Comparison of ENCODE assay signal across 22 cellular contexts in genomic region chr4:54173281-54173912, GRCh38. TPM values are rescaled to one million over a fixed set of nuclear protein-coding genes. Genes with fewer than 3 reads are reported as not detected.
"Had no signal": no experiment of that assay in that cellular context is flagged by ENCODE, and none has a peak within 500 bp of the region (broad histone marks: within the 10 kb centered on the region; RNA-seq: fewer than 3 reads in every experiment).

No MANE protein-coding gene starts in this region.

- H3K36me3 Mint-ChIP-seq: activated naive CD8-positive, alpha-beta T cell; immature natural killer cell had no signal

- H3K27ac Mint-ChIP-seq: activated B cell treated with CpG ODN at 0.5 μM for 24 hours; activated CD4-positive, alpha-beta T cell treated with anti-CD3 and anti-CD28 coated beads, Interleukin-2, amount 10 ng/mL, durations not matched to agents 7 days and 5 days; activated naive CD8-positive, alpha-beta T cell; immature natural killer cell; nephron; T-helper 1 cell treated with Interleukin-12 subunit alpha and Interleukin-12 subunit beta and Interleukin-4 antibody, amounts not matched to agents 30 μg/mL and 1 μg/mL, for 36 hours had no signal

- H3K4me1 Mint-ChIP-seq: activated CD4-positive, alpha-beta T cell treated with anti-CD3 and anti-CD28 coated beads, Interleukin-2, amount 10 ng/mL, durations not matched to agents 7 days and 5 days; immature natural killer cell; nephron had no signal

- ATAC-seq: body of pancreas had no signal

- DNase-seq: activated B cell treated with CpG ODN at 0.5 μM for 24 hours; activated CD4-positive, alpha-beta T cell treated with anti-CD3 and anti-CD28 coated beads, Interleukin-2, amount 10 ng/mL, durations not matched to agents 7 days and 5 days; activated CD8-positive, alpha-beta memory T cell treated with anti-CD3 and anti-CD28 coated beads, Interleukin-2, amount 50 U/mL, for 48 hours; activated gamma-delta T cell treated with Interleukin-2 at 50 U/mL for 16 hours; amygdala; body of pancreas; central memory CD4-positive, alpha-beta T cell; colonic mucosa; effector CD4-positive, alpha-beta T cell; esophagus squamous epithelium; heart left ventricle; immature natural killer cell; nucleus accumbens; right cardiac atrium; small intestine; stimulated activated CD4-positive, alpha-beta T cell treated with anti-CD3 and anti-CD28 coated beads, Interleukin-4, amount 100 ng/mL, for 24 hours; stimulated activated naive CD4-positive, alpha-beta T cell treated with Interleukin-2 at 50 U/mL for 16 hours; substantia nigra; transverse colon had no signal

- H3K4me3 Mint-ChIP-seq: activated B cell treated with CpG ODN at 0.5 μM for 24 hours; activated CD4-positive, alpha-beta T cell treated with anti-CD3 and anti-CD28 coated beads, Interleukin-2, amount 10 ng/mL, durations not matched to agents 7 days and 5 days; activated naive CD8-positive, alpha-beta T cell; immature natural killer cell; nephron; T-helper 1 cell treated with Interleukin-12 subunit alpha and Interleukin-12 subunit beta and Interleukin-4 antibody, amounts not matched to agents 30 μg/mL and 1 μg/mL, for 36 hours had no signal

- H3K9me3 Mint-ChIP-seq: activated B cell treated with CpG ODN at 0.5 μM for 24 hours; activated CD4-positive, alpha-beta T cell treated with anti-CD3 and anti-CD28 coated beads, Interleukin-2, amount 10 ng/mL, durations not matched to agents 7 days and 5 days; immature natural killer cell; nephron; T-helper 1 cell treated with Interleukin-12 subunit alpha and Interleukin-12 subunit beta and Interleukin-4 antibody, amounts not matched to agents 30 μg/mL and 1 μg/mL, for 36 hours had no signal

RNA-seq across cellular contexts. Expression of gene PDGFRA, which starts 55.7 kb away (rescaled TPM):
- total RNA-seq: activated B cell treated with CpG ODN at 0.5 μM for 24 hours; activated CD4-positive, alpha-beta T cell treated with anti-CD3 and anti-CD28 coated beads, Interleukin-2, amount 10 ng/mL, durations not matched to agents 7 days and 5 days had no signal
- polyA plus RNA-seq: immature natural killer cell had no signal
